1 cellular context compared by ENCODE assay signal in genomic region chr1:153549741-153550397, GRCh38.
TF ChIP-seq lines count a peak whose summit lies in the region.

No MANE protein-coding gene starts in this region.

TF ChIP-seq in IMR-90, 13 proteins besides CTCF, POLR2A, EP300 and RAD21:
- TF ChIP-seq MXI1 (IDR thresholded peaks at IDR 0.05; ENCODE audit: borderline replicate concordance, low read depth, low read length): no peak
- TF ChIP-seq MAZ (IDR thresholded peaks at IDR 0.05; ENCODE audit: borderline replicate concordance, low read depth, low read length): no peak
- TF ChIP-seq CHD1 (IDR thresholded peaks at IDR 0.05; ENCODE audit: low read depth, low read length): no peak
- no peak for TF ChIP-seq RFX5 (IDR thresholded peaks at IDR 0.05; ENCODE audit: low read depth, low read length)
- no peak for TF ChIP-seq CEBPB (IDR thresholded peaks at IDR 0.05; ENCODE audit: low read depth, low read length)
- TF ChIP-seq BHLHE40 (IDR thresholded peaks at IDR 0.05; ENCODE audit: low read depth, low read length): no peak
- no peak for TF ChIP-seq SMC3 (IDR thresholded peaks at IDR 0.05; ENCODE audit: low read depth, low read length)
- TF ChIP-seq ELK1 (IDR thresholded peaks at IDR 0.05; ENCODE audit: borderline replicate concordance, low read depth, low read length): no peak
- no peak for TF ChIP-seq FOS (IDR thresholded peaks at IDR 0.05; ENCODE audit: low read depth, low read length)
- TF ChIP-seq RCOR1 (IDR thresholded peaks at IDR 0.05; ENCODE audit: insufficient replicate concordance, low read length): no peak
- TF ChIP-seq, protein P1, sequence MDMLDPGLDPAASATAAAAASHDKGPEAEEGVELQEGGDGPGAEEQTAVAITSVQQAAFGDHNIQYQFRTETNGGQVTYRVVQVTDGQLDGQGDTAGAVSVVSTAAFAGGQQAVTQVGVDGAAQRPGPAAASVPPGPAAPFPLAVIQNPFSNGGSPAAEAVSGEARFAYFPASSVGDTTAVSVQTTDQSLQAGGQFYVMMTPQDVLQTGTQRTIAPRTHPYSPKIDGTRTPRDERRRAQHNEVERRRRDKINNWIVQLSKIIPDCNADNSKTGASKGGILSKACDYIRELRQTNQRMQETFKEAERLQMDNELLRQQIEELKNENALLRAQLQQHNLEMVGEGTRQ (IDR thresholded peaks at IDR 0.05; ENCODE audit: low read depth, low read length): no peak
